In genomic region chr7:99244942-99245341, GRCh38 we compare ENCODE assay signal across 24 cellular contexts. TPM values are rescaled to one million over a fixed set of nuclear protein-coding genes. Genes with fewer than 3 reads are reported as not detected.
DNase-seq lines count a peak whose midpoint lies in the region; ATAC-seq and TF ChIP-seq lines count a peak whose summit lies in the region.
"Had no signal": no experiment of that assay in that cellular context is flagged by ENCODE, and none has a peak within 500 bp of the region (broad histone marks: within the 10 kb centered on the region; RNA-seq: fewer than 3 reads in every experiment).

No MANE protein-coding gene starts in this region.

- TF ChIP-seq POLR2A in breast epithelium (IDR thresholded peaks at IDR 0.05): no peak

- H3K9me3 ChIP-seq in breast epithelium: no peaks in the 10 kb centered on the region
- H3K9me3 ChIP-seq: spleen, thyroid gland had no signal

- H3K4me1 Mint-ChIP-seq in MCF 10A (ENCODE audit: insufficient read depth, unreplicated experiment): no peaks in the 10 kb centered on the region
- H3K4me1 Mint-ChIP-seq: brain; CD4-positive, CD25-positive, alpha-beta regulatory T cell; nephron; stimulated activated effector memory CD8-positive, alpha-beta T cell treated with anti-CD3 and anti-CD28 coated beads, Interleukin-12 subunit alpha, Interleukin-12 subunit beta, amount 100 ng/mL, for 72 hours had no signal

- no TSS peak for BruUV-seq in MCF 10A (replicated peaks; lab: Mats Ljungman, UMichigan)

- no peaks in the 10 kb centered on the region for H3K27me3 ChIP-seq in breast epithelium
- H3K27me3 ChIP-seq: thyroid gland had no signal

- H3K27ac ChIP-seq in breast epithelium: no peak overlapping the region
- H3K27ac ChIP-seq: spleen, thyroid gland had no signal

- H3K36me3 ChIP-seq in breast epithelium: no peaks in the 10 kb centered on the region
- H3K36me3 ChIP-seq: spleen, thyroid gland had no signal

- TF ChIP-seq CTCF in MCF 10A (IDR thresholded peaks at IDR 0.05; ENCODE audit: unreplicated experiment) (no peak), breast epithelium (IDR thresholded peaks at IDR 0.05) (no peak), foreskin fibroblast (IDR thresholded peaks at IDR 0.05; ENCODE audit: low read depth, low read length) (no peak)

- POLR2A ChIA-PET in MCF 10A (lab: Yijun Ruan, JAX): no interaction called here

- DNase-seq in MCF 10A (ENCODE audit: unreplicated experiment) (peak; percentile 9), breast epithelium (ENCODE audit: low spot score in 2 of 2) (no peak), foreskin fibroblast (peak; percentile 33 to 55), NCI-H1092 (lab: John Stamatoyannopoulos, UW) (no peak), NCI-H774 (lab: John Stamatoyannopoulos, UW) (no peak)
- DNase-seq: 8988T; activated CD4-positive, alpha-beta T cell treated with anti-CD3 and anti-CD28 coated beads, Interleukin-2, amount 50 U/mL, for 1 hour; activated naive CD4-positive, alpha-beta T cell treated with anti-CD3 and anti-CD28 coated beads, Interleukin-2, amount 50 U/mL, for 16 hours; CD4-positive, CD25-positive, alpha-beta regulatory T cell; dermis blood vessel endothelial cell; erythroblast; head of caudate nucleus; mesendoderm; NCI-H524 treated with DMSO at 0.1 percent for 48 hours; OCI-M1; spleen; thyroid gland had no signal

- intact Hi-C loops in MCF 10A (cut with micrococcal nuclease): no loop called here
- intact Hi-C loops in breast epithelium (cut with DNase I; ENCODE audit: low total_unique reads): no loop called here

- H3K36me3 Mint-ChIP-seq in MCF 10A (ENCODE audit: insufficient read depth, unreplicated experiment): no peaks in the 10 kb centered on the region
- H3K36me3 Mint-ChIP-seq: brain; CD4-positive, CD25-positive, alpha-beta regulatory T cell; stimulated activated effector memory CD8-positive, alpha-beta T cell treated with anti-CD3 and anti-CD28 coated beads, Interleukin-12 subunit alpha, Interleukin-12 subunit beta, amount 100 ng/mL, for 72 hours had no signal

- no peaks in the 10 kb centered on the region for H3K27me3 Mint-ChIP-seq in MCF 10A (ENCODE audit: insufficient read depth, unreplicated experiment)

- H3K9me3 Mint-ChIP-seq in MCF 10A (ENCODE audit: unreplicated experiment): no peaks in the 10 kb centered on the region
- H3K9me3 Mint-ChIP-seq: CD4-positive, CD25-positive, alpha-beta regulatory T cell; nephron; stimulated activated effector memory CD8-positive, alpha-beta T cell treated with anti-CD3 and anti-CD28 coated beads, Interleukin-12 subunit alpha, Interleukin-12 subunit beta, amount 100 ng/mL, for 72 hours had no signal

- ATAC-seq in SK-N-SH treated with all-trans-retinoic acid at 6 μM for 48 hours (peak; percentile 45), HG02623 (IDR thresholded peaks at IDR 0.05; ENCODE audit: unreplicated experiment) (no peak), GM19467 (IDR thresholded peaks at IDR 0.05; ENCODE audit: unreplicated experiment) (no peak)
- ATAC-seq: stimulated activated effector memory CD8-positive, alpha-beta T cell treated with anti-CD3 and anti-CD28 coated beads, Interleukin-12 subunit alpha, Interleukin-12 subunit beta, amount 100 ng/mL, for 72 hours had no signal

- H3K27ac Mint-ChIP-seq in MCF 10A (ENCODE audit: low read depth, unreplicated experiment): no peak overlapping the region
- H3K27ac Mint-ChIP-seq: brain; CD4-positive, CD25-positive, alpha-beta regulatory T cell; nephron; stimulated activated effector memory CD8-positive, alpha-beta T cell treated with anti-CD3 and anti-CD28 coated beads, Interleukin-12 subunit alpha, Interleukin-12 subunit beta, amount 100 ng/mL, for 72 hours had no signal

- H3K4me1 ChIP-seq in breast epithelium: no peaks in the 10 kb centered on the region
- H3K4me1 ChIP-seq: spleen, thyroid gland had no signal

- H3K4me3 ChIP-seq in breast epithelium (no peak overlapping the region), foreskin fibroblast (ENCODE audit: low read depth in 1 of 2, low read length in 2 of 2) (no peak overlapping the region)
- H3K4me3 ChIP-seq: spleen, thyroid gland had no signal

- CTCF ChIA-PET in MCF 10A (lab: Yijun Ruan, JAX): interaction anchor here (1.0 kb wide), 1 partner anchor 13 kb away, joined by 3 read pairs; no protein-coding TSS in a partner anchor

- H3K4me3 Mint-ChIP-seq in MCF 10A (ENCODE audit: unreplicated experiment): no peak overlapping the region
- H3K4me3 Mint-ChIP-seq: brain; CD4-positive, CD25-positive, alpha-beta regulatory T cell; nephron; stimulated activated effector memory CD8-positive, alpha-beta T cell treated with anti-CD3 and anti-CD28 coated beads, Interleukin-12 subunit alpha, Interleukin-12 subunit beta, amount 100 ng/mL, for 72 hours had no signal

TF ChIP-seq in SK-N-SH treated with all-trans-retinoic acid at 6 μM for 48 hours, 23 proteins besides CTCF, POLR2A, EP300 and RAD21:
- TF ChIP-seq GLIS3 (CRISPR knock-in tag; IDR thresholded peaks at IDR 0.05) (no peak), SNAI2 (CRISPR knock-in tag; IDR thresholded peaks at IDR 0.05) (no peak), ISL1 (CRISPR knock-in tag; IDR thresholded peaks at IDR 0.05) (no peak), ESRRG (CRISPR knock-in tag; IDR thresholded peaks at IDR 0.05) (no peak), ZFP30 (CRISPR knock-in tag; IDR thresholded peaks at IDR 0.05) (no peak), ARNTL (CRISPR knock-in tag; IDR thresholded peaks at IDR 0.05; ENCODE audit: borderline replicate concordance, low read depth) (no peak), ZC3H10 (CRISPR knock-in tag; IDR thresholded peaks at IDR 0.05) (no peak), TCF4 (CRISPR knock-in tag; IDR thresholded peaks at IDR 0.05; ENCODE audit: borderline replicate concordance) (no peak), CSRNP3 (CRISPR knock-in tag; IDR thresholded peaks at IDR 0.05) (no peak), PPARA (CRISPR knock-in tag; IDR thresholded peaks at IDR 0.05; ENCODE audit: borderline replicate concordance) (no peak)

RNA-seq across cellular contexts. Expression of gene MYH16, which starts 27.7 kb away (rescaled TPM):
- total RNA-seq in MCF 10A (2022): 0.33 TPM in 1 of 2 replicates, not detected in the other
- total RNA-seq in breast epithelium: not detected
- total RNA-seq: CD4-positive, CD25-positive, alpha-beta regulatory T cell; dermis blood vessel endothelial cell; posterior vena cava; spleen; thyroid gland had no signal

RNA-seq across cellular contexts. Expression of gene KPNA7, which starts 37.0 kb away (rescaled TPM):
- not detected in 2 replicates for total RNA-seq in MCF 10A (2022)
- under 1 TPM in 2 of 3 donors, not detected in 1; 0.15 to 0.33 TPM for total RNA-seq in breast epithelium
- total RNA-seq: CD4-positive, CD25-positive, alpha-beta regulatory T cell; dermis blood vessel endothelial cell; posterior vena cava; spleen; thyroid gland had no signal

Comparison
In these comparisons a context has a peak if more than half of its experiments do, and no peak if none do; other contexts are left out.
1. DNase-seq: peak in MCF 10A (single experiment) and foreskin fibroblast (2 of 2); none in breast epithelium (0 of 2), NCI-H1092 (single experiment) and NCI-H774 (single experiment).